ENCODE assay signal across 28 cellular contexts in the genomic region with DNA sequence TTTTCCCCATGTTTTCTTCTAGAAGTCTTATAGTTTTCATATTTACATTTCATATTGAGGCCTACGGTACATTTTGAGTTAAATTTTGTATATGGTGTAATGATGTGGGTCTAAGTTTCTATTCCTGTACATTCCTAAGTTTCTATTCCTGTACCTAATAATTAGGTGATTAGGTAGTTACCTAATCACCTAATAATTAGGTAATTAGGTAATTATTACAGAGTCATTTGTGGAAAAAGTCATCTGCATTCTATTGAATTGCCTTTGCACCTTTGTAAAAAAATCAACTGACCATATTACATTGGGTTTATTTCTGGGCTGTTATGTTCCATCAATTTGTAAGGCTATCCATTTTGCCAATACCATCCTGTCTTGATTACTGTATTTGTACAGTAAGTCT.
"Had no signal": no experiment of that assay in that cellular context is flagged by ENCODE, and none has a peak within 500 bp of the region (broad histone marks: within the 10 kb centered on the region; RNA-seq: fewer than 3 reads in every experiment).

No MANE protein-coding gene starts in this region.

- H3K4me2 ChIP-seq: neural progenitor cell had no signal

- H3K9me3 ChIP-seq: pancreas, psoas muscle, right lobe of liver, sigmoid colon, suprapubic skin, testis, tibial artery, transverse colon, upper lobe of right lung, uterus had no signal

- H3K27me3 ChIP-seq: neural progenitor cell, pancreas, right lobe of liver, sigmoid colon, suprapubic skin, testis, tibial artery, transverse colon, upper lobe of right lung, uterus had no signal

- H3K36me3 ChIP-seq: neural progenitor cell, pancreas, right lobe of liver, sigmoid colon, tibial artery, transverse colon, upper lobe of right lung, uterus had no signal

- DNase-seq: naive thymus-derived CD4-positive, alpha-beta T cell; natural killer cell; occipital lobe; pancreas; psoas muscle; right cardiac atrium; right lobe of liver; sigmoid colon; small intestine; stimulated activated CD4-positive, alpha-beta T cell treated with anti-CD3 and anti-CD28 coated beads, Interleukin-15, amount 100 ng/mL, for 24 hours; stimulated activated CD4-positive, alpha-beta T cell treated with anti-CD3 and anti-CD28 coated beads, Interleukin-2, amount 100 ng/mL, for 24 hours; stimulated activated CD4-positive, alpha-beta T cell treated with anti-CD3 and anti-CD28 coated beads, Interleukin-2, amount 100 ng/mL, for 48 hours; stimulated activated CD4-positive, alpha-beta T cell treated with anti-CD3 and anti-CD28 coated beads, Interleukin-4, amount 100 ng/mL, for 24 hours; stimulated activated naive B cell treated with anti-CD40 and anti-IgM and Interleukin-4, amounts not matched to agents 10 μg/mL and 1 μg/mL and 100 μg/mL, for 72 hours; stimulated activated naive CD4-positive, alpha-beta T cell treated with Interleukin-2 at 50 U/mL for 16 hours; stimulated activated naive CD8-positive, alpha-beta T cell treated with anti-CD3 and anti-CD28 coated beads, Interleukin-15, amount 100 ng/mL, for 72 hours; substantia nigra; testis; tibial artery; transverse colon; upper lobe of right lung; uterus had no signal

- H3K4me1 ChIP-seq: neural progenitor cell, right lobe of liver, suprapubic skin, testis, upper lobe of right lung, uterus had no signal

- ATAC-seq: naive thymus-derived CD4-positive, alpha-beta T cell; natural killer cell; pancreas; psoas muscle; right cardiac atrium; right lobe of liver; stimulated activated effector memory CD8-positive, alpha-beta T cell treated with anti-CD3 and anti-CD28 coated beads, Interleukin-12 subunit alpha, Interleukin-12 subunit beta, amount 100 ng/mL, for 72 hours; stimulated activated naive B cell treated with anti-CD40 and anti-IgM and Interleukin-4, amounts not matched to agents 10 μg/mL and 1 μg/mL and 100 μg/mL, for 72 hours; stimulated activated naive CD8-positive, alpha-beta T cell treated with anti-CD3 and anti-CD28 coated beads, Interleukin-15, amount 100 ng/mL, for 72 hours; upper lobe of right lung had no signal

- H3K36me3 Mint-ChIP-seq: natural killer cell had no signal

- H3K4me1 Mint-ChIP-seq: natural killer cell; stimulated activated effector memory CD8-positive, alpha-beta T cell treated with anti-CD3 and anti-CD28 coated beads, Interleukin-12 subunit alpha, Interleukin-12 subunit beta, amount 100 ng/mL, for 72 hours; stimulated activated naive CD8-positive, alpha-beta T cell treated with anti-CD3 and anti-CD28 coated beads, Interleukin-15, amount 100 ng/mL, for 72 hours had no signal

- H3K9ac ChIP-seq: neural progenitor cell had no signal

- H3K27me3 Mint-ChIP-seq: naive thymus-derived CD4-positive, alpha-beta T cell; progenitor cell of endocrine pancreas; stimulated activated naive B cell treated with anti-CD40 and anti-IgM and Interleukin-4, amounts not matched to agents 10 μg/mL and 1 μg/mL and 100 μg/mL, for 72 hours; stimulated activated naive CD8-positive, alpha-beta T cell treated with anti-CD3 and anti-CD28 coated beads, Interleukin-15, amount 100 ng/mL, for 72 hours; type B pancreatic cell had no signal

- H3K4me3 Mint-ChIP-seq: naive thymus-derived CD4-positive, alpha-beta T cell; natural killer cell; nephron; neural progenitor cell; stimulated activated effector memory CD8-positive, alpha-beta T cell treated with anti-CD3 and anti-CD28 coated beads, Interleukin-12 subunit alpha, Interleukin-12 subunit beta, amount 100 ng/mL, for 72 hours; stimulated activated naive B cell treated with anti-CD40 and anti-IgM and Interleukin-4, amounts not matched to agents 10 μg/mL and 1 μg/mL and 100 μg/mL, for 72 hours; stimulated activated naive CD8-positive, alpha-beta T cell treated with anti-CD3 and anti-CD28 coated beads, Interleukin-15, amount 100 ng/mL, for 72 hours; type B pancreatic cell had no signal

- H2AFZ ChIP-seq: neural progenitor cell had no signal

- H3K27ac Mint-ChIP-seq: naive thymus-derived CD4-positive, alpha-beta T cell; natural killer cell; nephron; neural progenitor cell; progenitor cell of endocrine pancreas; stimulated activated effector memory CD8-positive, alpha-beta T cell treated with anti-CD3 and anti-CD28 coated beads, Interleukin-12 subunit alpha, Interleukin-12 subunit beta, amount 100 ng/mL, for 72 hours; stimulated activated naive B cell treated with anti-CD40 and anti-IgM and Interleukin-4, amounts not matched to agents 10 μg/mL and 1 μg/mL and 100 μg/mL, for 72 hours; type B pancreatic cell had no signal

- H3K9me3 Mint-ChIP-seq: naive thymus-derived CD4-positive, alpha-beta T cell; natural killer cell; nephron; neural progenitor cell; stimulated activated effector memory CD8-positive, alpha-beta T cell treated with anti-CD3 and anti-CD28 coated beads, Interleukin-12 subunit alpha, Interleukin-12 subunit beta, amount 100 ng/mL, for 72 hours; stimulated activated naive B cell treated with anti-CD40 and anti-IgM and Interleukin-4, amounts not matched to agents 10 μg/mL and 1 μg/mL and 100 μg/mL, for 72 hours; stimulated activated naive CD8-positive, alpha-beta T cell treated with anti-CD3 and anti-CD28 coated beads, Interleukin-15, amount 100 ng/mL, for 72 hours; type B pancreatic cell had no signal

- H3K27ac ChIP-seq: neural progenitor cell, pancreas, psoas muscle, right lobe of liver, sigmoid colon, suprapubic skin, testis, tibial artery, transverse colon, upper lobe of right lung, uterus had no signal

- H3K4me3 ChIP-seq: neural progenitor cell, pancreas, psoas muscle, right lobe of liver, sigmoid colon, suprapubic skin, testis, tibial artery, transverse colon, upper lobe of right lung, uterus had no signal

- FAIRE-seq: pancreas, small intestine had no signal
